In genomic region chr6:68826501-68826900, GRCh38 we compare ENCODE assay signal across 29 cellular contexts.
"Had no signal": no experiment of that assay in that cellular context is flagged by ENCODE, and none has a peak within 500 bp of the region (broad histone marks: within the 10 kb centered on the region; RNA-seq: fewer than 3 reads in every experiment).

No MANE protein-coding gene starts in this region.

- ATAC-seq: activated CD8-positive, alpha-beta memory T cell treated with anti-CD3 and anti-CD28 coated beads, Interleukin-2, amount 10 ng/mL, durations not matched to agents 7 days and 5 days; activated CD8-positive, alpha-beta T cell treated with anti-CD3 and anti-CD28 coated beads for 36 hours; effector memory CD8-positive, alpha-beta T cell; heart right ventricle; left colon; lower lobe of right lung; stimulated activated memory B cell treated with anti-CD40 and anti-IgM and Interleukin-4, amounts not matched to agents 10 μg/mL and 1 μg/mL and 100 μg/mL, for 72 hours had no signal

- DNase-seq: activated CD4-positive, alpha-beta T cell treated with anti-CD3 and anti-CD28 coated beads, Interleukin-2, amount 10 ng/mL, durations not matched to agents 7 days and 5 days; activated CD4-positive, CD25-positive, alpha-beta regulatory T cell treated with anti-CD3 and anti-CD28 coated beads, Interleukin-2, amount 50 U/mL, for 72 hours; activated CD8-positive, alpha-beta memory T cell treated with anti-CD3 and anti-CD28 coated beads, Interleukin-2, amount 10 ng/mL, durations not matched to agents 7 days and 5 days; activated CD8-positive, alpha-beta T cell treated with anti-CD3 and anti-CD28 coated beads for 36 hours; activated effector memory CD4-positive, alpha-beta T cell treated with anti-CD3 and anti-CD28 coated beads, Interleukin-2, amount 50 U/mL, for 16 hours; activated naive CD4-positive, alpha-beta T cell treated with anti-CD3 and anti-CD28 coated beads, Interleukin-2, amount 10 ng/mL, durations not matched to agents 7 days and 5 days; activated T-cell treated with anti-CD3 and anti-CD28 coated beads for 4 hours; amygdala; brain microvascular endothelial cell; central memory CD4-positive, alpha-beta T cell; dermis blood vessel endothelial cell; effector memory CD8-positive, alpha-beta T cell; heart right ventricle; islet precursor cell; left colon; lower lobe of right lung; naive B cell; posterior cingulate gyrus; sigmoid colon; stimulated activated CD4-positive, alpha-beta T cell treated with anti-CD3 and anti-CD28 coated beads, Interleukin-15, amount 100 ng/mL, for 24 hours; stomach; trophoblast cell; WERI-Rb-1 had no signal

- H3K36me3 ChIP-seq: brain microvascular endothelial cell, esophagus muscularis mucosa, heart right ventricle, lower lobe of right lung, sigmoid colon, stomach, vagina, WERI-Rb-1 had no signal

- H3K27me3 ChIP-seq: brain microvascular endothelial cell, esophagus muscularis mucosa, heart right ventricle, sigmoid colon, stomach, vagina had no signal

- H3K4me2 ChIP-seq: smooth muscle cell had no signal

- H3K27ac ChIP-seq: brain microvascular endothelial cell, esophagus muscularis mucosa, heart right ventricle, lower lobe of right lung, sigmoid colon, stomach, vagina, WERI-Rb-1 had no signal

- H3K4me1 ChIP-seq: esophagus muscularis mucosa, heart right ventricle, lower lobe of right lung, sigmoid colon, stomach, vagina had no signal

- H3K9me3 ChIP-seq: esophagus muscularis mucosa, lower lobe of right lung, sigmoid colon, stomach, vagina had no signal

- H3K4me3 ChIP-seq: esophagus muscularis mucosa, heart right ventricle, lower lobe of right lung, sigmoid colon, smooth muscle cell, stomach, vagina had no signal

- FAIRE-seq: endothelial cell of umbilical vein, TTC549 had no signal
